Comparison of ENCODE assay signal across 9 cellular contexts in genomic region chr11:103959279-103959930, GRCh38.
DNase-seq lines count a peak whose midpoint lies in the region; ATAC-seq, FAIRE-seq and TF ChIP-seq lines count a peak whose summit lies in the region.
"Had no signal": no experiment of that assay in that cellular context is flagged by ENCODE, and none has a peak within 500 bp of the region (broad histone marks: within the 10 kb centered on the region; RNA-seq: fewer than 3 reads in every experiment).

No MANE protein-coding gene starts in this region.

- H3K27me3 ChIP-seq in heart right ventricle (no peaks in the 10 kb centered on the region), tibial nerve (no peaks in the 10 kb centered on the region), tibial artery (no peaks in the 10 kb centered on the region)
- H3K27me3 ChIP-seq: pancreas had no signal

- intact Hi-C loops in heart right ventricle (cut with DNase I) (no loop called here), tibial artery (cut with DNase I; ENCODE audit: low total_unique reads) (no loop called here)

- no peak for DNase-seq in HTR-8/SVneo (ENCODE audit: insufficient read length, low spot score)
- peak; percentile 37 for DNase-seq in fibroblast of villous mesenchyme (ENCODE audit: low read depth)
- no peak for DNase-seq in heart right ventricle
- no peak for DNase-seq in epidermal melanocyte (ENCODE audit: insufficient read length, low spot score)
- DNase-seq in tibial nerve (ENCODE audit: low spot score in 2 of 2): no peak
- DNase-seq in tibial artery: no peak
- DNase-seq: pancreas had no signal

- TF ChIP-seq EP300 in tibial nerve (IDR thresholded peaks at IDR 0.05): no peak

- H3K4me1 ChIP-seq in heart right ventricle (no peaks in the 10 kb centered on the region), tibial nerve (no peaks in the 10 kb centered on the region), tibial artery (no peaks in the 10 kb centered on the region)
- H3K4me1 ChIP-seq: pancreas had no signal

- peak; percentile 4 for FAIRE-seq in HTR-8/SVneo (lab: Jason Lieb, UNC)
- FAIRE-seq: pancreas had no signal

- 73 to 78% methylated on average over 2 of the region's 2 CpGs for WGBS in heart right ventricle, 2 donors
- 76 to 78% methylated on average over 2 of the region's 2 CpGs for WGBS in tibial nerve, 2 donors

- H3K27ac ChIP-seq in heart right ventricle (no peak overlapping the region), tibial nerve (no peak overlapping the region), tibial artery (no peak overlapping the region)
- H3K27ac ChIP-seq: pancreas had no signal

- H3K36me3 ChIP-seq in heart right ventricle (no peaks in the 10 kb centered on the region), tibial nerve (no peaks in the 10 kb centered on the region), tibial artery (no peaks in the 10 kb centered on the region)
- H3K36me3 ChIP-seq: pancreas had no signal

- TF ChIP-seq POLR2A in GM18505 (IDR thresholded peaks at IDR 0.05; ENCODE audit: borderline replicate concordance, extremely low read depth, insufficient read depth, insufficient read length): no peak
- no peak for TF ChIP-seq POLR2A in tibial nerve (IDR thresholded peaks at IDR 0.05)

- ATAC-seq in GM18505 (IDR thresholded peaks at IDR 0.05; ENCODE audit: unreplicated experiment) (peak; percentile 99), GM21786 (IDR thresholded peaks at IDR 0.05; ENCODE audit: unreplicated experiment) (peak; percentile 98), heart right ventricle (no peak)
- ATAC-seq: pancreas had no signal

- TF ChIP-seq CTCF in fibroblast of villous mesenchyme (IDR thresholded peaks at IDR 0.05; ENCODE audit: insufficient read depth, low read depth, low read length) (no peak), heart right ventricle (IDR thresholded peaks at IDR 0.05) (no peak), tibial nerve (IDR thresholded peaks at IDR 0.05) (no peak), tibial artery (IDR thresholded peaks at IDR 0.05) (no peak)

- no peak overlapping the region for H3K4me3 ChIP-seq in fibroblast of villous mesenchyme (ENCODE audit: low read depth, low read length)
- H3K4me3 ChIP-seq in heart right ventricle: no peak overlapping the region
- no peak overlapping the region for H3K4me3 ChIP-seq in tibial nerve
- no peak overlapping the region for H3K4me3 ChIP-seq in tibial artery
- H3K4me3 ChIP-seq: pancreas had no signal

- peaks cover 0 to 4% (median 0%) of the 10 kb centered on the region in 11 donors for H3K9me3 ChIP-seq in heart right ventricle
- H3K9me3 ChIP-seq in tibial nerve: no peaks in the 10 kb centered on the region
- H3K9me3 ChIP-seq in tibial artery: no peaks in the 10 kb centered on the region
- H3K9me3 ChIP-seq: pancreas had no signal

Comparison
In these comparisons a context has a peak if more than half of its experiments do, and no peak if none do; other contexts are left out.
1. ATAC-seq: peak in GM18505 (single experiment) and GM21786 (single experiment); none in heart right ventricle (0 of 8).